In the genomic region with DNA sequence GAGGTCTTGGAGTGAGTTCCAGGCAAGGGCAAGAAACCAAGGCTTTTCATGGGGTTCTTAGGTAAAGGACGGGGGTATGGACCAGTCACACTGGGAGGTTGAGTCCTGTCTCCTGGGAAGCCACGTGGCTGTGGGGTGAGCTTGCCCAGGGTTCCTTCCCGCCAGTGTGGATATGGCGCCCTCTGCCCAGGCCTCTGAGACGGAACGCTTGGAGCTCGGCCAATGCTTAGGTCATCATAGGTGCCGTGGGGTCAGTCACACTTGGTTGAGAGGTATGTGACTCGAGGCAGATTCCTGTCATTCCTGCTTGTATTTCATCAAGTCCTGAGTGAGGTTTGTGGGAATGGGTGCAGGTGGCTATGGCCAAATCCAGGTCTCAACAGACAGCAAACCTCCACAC, we compare ENCODE assay signal across 1 cellular context.
TF ChIP-seq lines count a peak whose summit lies in the region.

No MANE protein-coding gene starts in this region.

TF ChIP-seq in HepG2, 621 proteins besides CTCF, POLR2A, EP300 and RAD21 (continued from another document and continues in another):
- no peak for TF ChIP-seq ZBTB34 (CRISPR knock-in tag; IDR thresholded peaks at IDR 0.05)
- no peak for TF ChIP-seq SALL1 (CRISPR knock-in tag; IDR thresholded peaks at IDR 0.05)
- TF ChIP-seq MTA1 (CRISPR knock-in tag; IDR thresholded peaks at IDR 0.05; ENCODE audit: borderline replicate concordance) = no peak
- TF ChIP-seq, protein P1, sequence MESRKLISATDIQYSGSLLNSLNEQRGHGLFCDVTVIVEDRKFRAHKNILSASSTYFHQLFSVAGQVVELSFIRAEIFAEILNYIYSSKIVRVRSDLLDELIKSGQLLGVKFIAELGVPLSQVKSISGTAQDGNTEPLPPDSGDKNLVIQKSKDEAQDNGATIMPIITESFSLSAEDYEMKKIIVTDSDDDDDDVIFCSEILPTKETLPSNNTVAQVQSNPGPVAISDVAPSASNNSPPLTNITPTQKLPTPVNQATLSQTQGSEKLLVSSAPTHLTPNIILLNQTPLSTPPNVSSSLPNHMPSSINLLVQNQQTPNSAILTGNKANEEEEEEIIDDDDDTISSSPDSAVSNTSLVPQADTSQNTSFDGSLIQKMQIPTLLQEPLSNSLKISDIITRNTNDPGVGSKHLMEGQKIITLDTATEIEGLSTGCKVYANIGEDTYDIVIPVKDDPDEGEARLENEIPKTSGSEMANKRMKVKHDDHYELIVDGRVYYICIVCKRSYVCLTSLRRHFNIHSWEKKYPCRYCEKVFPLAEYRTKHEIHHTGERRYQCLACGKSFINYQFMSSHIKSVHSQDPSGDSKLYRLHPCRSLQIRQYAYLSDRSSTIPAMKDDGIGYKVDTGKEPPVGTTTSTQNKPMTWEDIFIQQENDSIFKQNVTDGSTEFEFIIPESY (CRISPR knock-in tag; IDR thresholded peaks at IDR 0.05) = peak; percentile 97
- TF ChIP-seq ZNF839 (CRISPR knock-in tag; IDR thresholded peaks at IDR 0.05; ENCODE audit: borderline replicate concordance) = no peak
- TF ChIP-seq, protein P2, sequence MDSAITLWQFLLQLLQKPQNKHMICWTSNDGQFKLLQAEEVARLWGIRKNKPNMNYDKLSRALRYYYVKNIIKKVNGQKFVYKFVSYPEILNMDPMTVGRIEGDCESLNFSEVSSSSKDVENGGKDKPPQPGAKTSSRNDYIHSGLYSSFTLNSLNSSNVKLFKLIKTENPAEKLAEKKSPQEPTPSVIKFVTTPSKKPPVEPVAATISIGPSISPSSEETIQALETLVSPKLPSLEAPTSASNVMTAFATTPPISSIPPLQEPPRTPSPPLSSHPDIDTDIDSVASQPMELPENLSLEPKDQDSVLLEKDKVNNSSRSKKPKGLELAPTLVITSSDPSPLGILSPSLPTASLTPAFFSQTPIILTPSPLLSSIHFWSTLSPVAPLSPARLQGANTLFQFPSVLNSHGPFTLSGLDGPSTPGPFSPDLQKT (CRISPR knock-in tag; IDR thresholded peaks at IDR 0.05; ENCODE audit: borderline replicate concordance) = no peak
- TF ChIP-seq, protein P3, sequence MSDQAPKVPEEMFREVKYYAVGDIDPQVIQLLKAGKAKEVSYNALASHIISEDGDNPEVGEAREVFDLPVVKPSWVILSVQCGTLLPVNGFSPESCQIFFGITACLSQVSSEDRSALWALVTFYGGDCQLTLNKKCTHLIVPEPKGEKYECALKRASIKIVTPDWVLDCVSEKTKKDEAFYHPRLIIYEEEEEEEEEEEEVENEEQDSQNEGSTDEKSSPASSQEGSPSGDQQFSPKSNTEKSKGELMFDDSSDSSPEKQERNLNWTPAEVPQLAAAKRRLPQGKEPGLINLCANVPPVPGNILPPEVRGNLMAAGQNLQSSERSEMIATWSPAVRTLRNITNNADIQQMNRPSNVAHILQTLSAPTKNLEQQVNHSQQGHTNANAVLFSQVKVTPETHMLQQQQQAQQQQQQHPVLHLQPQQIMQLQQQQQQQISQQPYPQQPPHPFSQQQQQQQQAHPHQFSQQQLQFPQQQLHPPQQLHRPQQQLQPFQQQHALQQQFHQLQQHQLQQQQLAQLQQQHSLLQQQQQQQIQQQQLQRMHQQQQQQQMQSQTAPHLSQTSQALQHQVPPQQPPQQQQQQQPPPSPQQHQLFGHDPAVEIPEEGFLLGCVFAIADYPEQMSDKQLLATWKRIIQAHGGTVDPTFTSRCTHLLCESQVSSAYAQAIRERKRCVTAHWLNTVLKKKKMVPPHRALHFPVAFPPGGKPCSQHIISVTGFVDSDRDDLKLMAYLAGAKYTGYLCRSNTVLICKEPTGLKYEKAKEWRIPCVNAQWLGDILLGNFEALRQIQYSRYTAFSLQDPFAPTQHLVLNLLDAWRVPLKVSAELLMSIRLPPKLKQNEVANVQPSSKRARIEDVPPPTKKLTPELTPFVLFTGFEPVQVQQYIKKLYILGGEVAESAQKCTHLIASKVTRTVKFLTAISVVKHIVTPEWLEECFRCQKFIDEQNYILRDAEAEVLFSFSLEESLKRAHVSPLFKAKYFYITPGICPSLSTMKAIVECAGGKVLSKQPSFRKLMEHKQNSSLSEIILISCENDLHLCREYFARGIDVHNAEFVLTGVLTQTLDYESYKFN (CRISPR knock-in tag; conservative IDR thresholded peaks at IDR 0.05) = no peak
- TF ChIP-seq KLF16 (CRISPR knock-in tag; IDR thresholded peaks at IDR 0.05) = no peak
- TF ChIP-seq JUND (CRISPR knock-in tag; IDR thresholded peaks at IDR 0.05) = 0 out of 2 replicates have a peak, but pooled peaks have one; percentile 10
- TF ChIP-seq, protein P4, sequence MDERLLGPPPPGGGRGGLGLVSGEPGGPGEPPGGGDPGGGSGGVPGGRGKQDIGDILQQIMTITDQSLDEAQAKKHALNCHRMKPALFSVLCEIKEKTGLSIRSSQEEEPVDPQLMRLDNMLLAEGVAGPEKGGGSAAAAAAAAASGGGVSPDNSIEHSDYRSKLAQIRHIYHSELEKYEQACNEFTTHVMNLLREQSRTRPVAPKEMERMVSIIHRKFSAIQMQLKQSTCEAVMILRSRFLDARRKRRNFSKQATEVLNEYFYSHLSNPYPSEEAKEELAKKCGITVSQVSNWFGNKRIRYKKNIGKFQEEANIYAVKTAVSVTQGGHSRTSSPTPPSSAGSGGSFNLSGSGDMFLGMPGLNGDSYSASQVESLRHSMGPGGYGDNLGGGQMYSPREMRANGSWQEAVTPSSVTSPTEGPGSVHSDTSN (CRISPR knock-in tag; IDR thresholded peaks at IDR 0.05) = no peak
- TF ChIP-seq ZC3H13 (CRISPR knock-in tag; IDR thresholded peaks at IDR 0.05) = 0 out of 2 replicates have a peak, but pooled peaks have one; percentile 8
- TF ChIP-seq ZMYM4 (CRISPR knock-in tag; IDR thresholded peaks at IDR 0.05) = peak; percentile 39; the same call in 1 of the 2 replicates
- TF ChIP-seq, protein P5, sequence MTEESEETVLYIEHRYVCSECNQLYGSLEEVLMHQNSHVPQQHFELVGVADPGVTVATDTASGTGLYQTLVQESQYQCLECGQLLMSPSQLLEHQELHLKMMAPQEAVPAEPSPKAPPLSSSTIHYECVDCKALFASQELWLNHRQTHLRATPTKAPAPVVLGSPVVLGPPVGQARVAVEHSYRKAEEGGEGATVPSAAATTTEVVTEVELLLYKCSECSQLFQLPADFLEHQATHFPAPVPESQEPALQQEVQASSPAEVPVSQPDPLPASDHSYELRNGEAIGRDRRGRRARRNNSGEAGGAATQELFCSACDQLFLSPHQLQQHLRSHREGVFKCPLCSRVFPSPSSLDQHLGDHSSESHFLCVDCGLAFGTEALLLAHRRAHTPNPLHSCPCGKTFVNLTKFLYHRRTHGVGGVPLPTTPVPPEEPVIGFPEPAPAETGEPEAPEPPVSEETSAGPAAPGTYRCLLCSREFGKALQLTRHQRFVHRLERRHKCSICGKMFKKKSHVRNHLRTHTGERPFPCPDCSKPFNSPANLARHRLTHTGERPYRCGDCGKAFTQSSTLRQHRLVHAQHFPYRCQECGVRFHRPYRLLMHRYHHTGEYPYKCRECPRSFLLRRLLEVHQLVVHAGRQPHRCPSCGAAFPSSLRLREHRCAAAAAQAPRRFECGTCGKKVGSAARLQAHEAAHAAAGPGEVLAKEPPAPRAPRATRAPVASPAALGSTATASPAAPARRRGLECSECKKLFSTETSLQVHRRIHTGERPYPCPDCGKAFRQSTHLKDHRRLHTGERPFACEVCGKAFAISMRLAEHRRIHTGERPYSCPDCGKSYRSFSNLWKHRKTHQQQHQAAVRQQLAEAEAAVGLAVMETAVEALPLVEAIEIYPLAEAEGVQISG (CRISPR knock-in tag; IDR thresholded peaks at IDR 0.05) = no peak
- TF ChIP-seq ZNF512 (CRISPR knock-in tag; IDR thresholded peaks at IDR 0.05) = no peak
- TF ChIP-seq ZMYM3 (CRISPR knock-in tag; IDR thresholded peaks at IDR 0.05) = no peak
- TF ChIP-seq, protein P6, sequence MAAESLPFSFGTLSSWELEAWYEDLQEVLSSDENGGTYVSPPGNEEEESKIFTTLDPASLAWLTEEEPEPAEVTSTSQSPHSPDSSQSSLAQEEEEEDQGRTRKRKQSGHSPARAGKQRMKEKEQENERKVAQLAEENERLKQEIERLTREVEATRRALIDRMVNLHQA (CRISPR knock-in tag; IDR thresholded peaks at IDR 0.05) = no peak
- no peak for TF ChIP-seq ZNF18 (CRISPR knock-in tag; IDR thresholded peaks at IDR 0.05; ENCODE audit: insufficient replicate concordance)
- peak; percentile 24; the same call in 1 of the 2 replicates for TF ChIP-seq NR2F6 (IDR thresholded peaks at IDR 0.05)
- no peak for TF ChIP-seq NR2F6 (CRISPR knock-in tag; IDR thresholded peaks at IDR 0.05)
- no peak for TF ChIP-seq ZNF891 (CRISPR knock-in tag; IDR thresholded peaks at IDR 0.05)
- no peak for TF ChIP-seq ATF1 (CRISPR knock-in tag; IDR thresholded peaks at IDR 0.05)
- no peak for TF ChIP-seq REPIN1 (CRISPR knock-in tag; IDR thresholded peaks at IDR 0.05; ENCODE audit: borderline replicate concordance, low read depth)
- TF ChIP-seq XBP1 (CRISPR knock-in tag; IDR thresholded peaks at IDR 0.05) = no peak
- no peak for TF ChIP-seq TEAD2 (CRISPR knock-in tag; IDR thresholded peaks at IDR 0.05)
- TF ChIP-seq, protein P7, sequence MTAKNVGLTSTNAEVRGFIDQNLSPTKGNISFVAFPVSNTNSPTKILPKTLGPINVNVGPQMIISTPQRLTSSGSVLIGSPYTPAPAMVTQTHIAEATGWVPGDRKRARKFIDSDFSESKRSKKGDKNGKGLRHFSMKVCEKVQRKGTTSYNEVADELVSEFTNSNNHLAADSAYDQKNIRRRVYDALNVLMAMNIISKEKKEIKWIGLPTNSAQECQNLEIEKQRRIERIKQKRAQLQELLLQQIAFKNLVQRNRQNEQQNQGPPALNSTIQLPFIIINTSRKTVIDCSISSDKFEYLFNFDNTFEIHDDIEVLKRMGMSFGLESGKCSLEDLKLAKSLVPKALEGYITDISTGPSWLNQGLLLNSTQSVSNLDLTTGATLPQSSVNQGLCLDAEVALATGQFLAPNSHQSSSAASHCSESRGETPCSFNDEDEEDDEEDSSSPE (CRISPR knock-in tag; IDR thresholded peaks at IDR 0.05) = 0 out of 2 replicates have a peak, but pooled peaks have one; percentile 25
- no peak for TF ChIP-seq ARID5B (CRISPR knock-in tag; IDR thresholded peaks at IDR 0.05)
